In genomic region chr18:9101730-9102390, GRCh38 we compare ENCODE assay signal across 1 cellular context.
TF ChIP-seq lines count a peak whose summit lies in the region.

No MANE protein-coding gene starts in this region.

TF ChIP-seq in HepG2, 621 proteins besides CTCF, POLR2A, EP300 and RAD21 (continued from another document):
- TF ChIP-seq MYPOP (CRISPR knock-in tag; IDR thresholded peaks at IDR 0.05) = no peak
- TF ChIP-seq FOXA1 (IDR thresholded peaks at IDR 0.05) = no peak
- 0 out of 2 replicates have a peak, but pooled peaks have one; percentile 19 for TF ChIP-seq FOXA1 (CRISPR knock-in tag; IDR thresholded peaks at IDR 0.05)
- peak; percentile 98 for TF ChIP-seq ZBTB21 (CRISPR knock-in tag; IDR thresholded peaks at IDR 0.05)
- no peak for TF ChIP-seq CCDC6 (CRISPR knock-in tag; IDR thresholded peaks at IDR 0.05)
- no peak for TF ChIP-seq KDM1A (CRISPR knock-in tag; IDR thresholded peaks at IDR 0.05)
- TF ChIP-seq GATAD1 (CRISPR knock-in tag; IDR thresholded peaks at IDR 0.05) = peak; percentile 7; the same call in 1 of the 2 replicates
- 0 out of 2 replicates have a peak, but pooled peaks have one; percentile 67 for TF ChIP-seq CENPBD1 (CRISPR knock-in tag; IDR thresholded peaks at IDR 0.05; ENCODE audit: borderline replicate concordance, low read depth)
- TF ChIP-seq ETV5 (CRISPR knock-in tag; IDR thresholded peaks at IDR 0.05; ENCODE audit: borderline replicate concordance) = peak; percentile 37; the same call in 1 of the 2 replicates
- TF ChIP-seq USF2 (IDR thresholded peaks at IDR 0.05; ENCODE audit: low read depth, low read length) = no peak
- 0 out of 2 replicates have a peak, but pooled peaks have one; percentile 40 for TF ChIP-seq USF2 (CRISPR knock-in tag; IDR thresholded peaks at IDR 0.05; ENCODE audit: borderline replicate concordance)
- TF ChIP-seq ZNF281 (CRISPR knock-in tag; IDR thresholded peaks at IDR 0.05; ENCODE audit: borderline replicate concordance) = peak; percentile 4; the same call in 1 of the 2 replicates
- TF ChIP-seq FUBP1 (CRISPR knock-in tag; IDR thresholded peaks at IDR 0.05; ENCODE audit: borderline replicate concordance) = 0 out of 2 replicates have a peak, but pooled peaks have one; percentile 55
- TF ChIP-seq CREB1 (IDR thresholded peaks at IDR 0.05) = peak; percentile 84
- peak; percentile 91 for TF ChIP-seq CREB1 (CRISPR knock-in tag; IDR thresholded peaks at IDR 0.05)
- TF ChIP-seq HDAC2 (CRISPR knock-in tag; IDR thresholded peaks at IDR 0.05) = peak; percentile 0; the same call in 1 of the 2 replicates
- TF ChIP-seq HMGXB3 (CRISPR knock-in tag; IDR thresholded peaks at IDR 0.05; ENCODE audit: borderline replicate concordance) = 0 out of 2 replicates have a peak, but pooled peaks have one; percentile 4
- no peak for TF ChIP-seq MXI1 (IDR thresholded peaks at IDR 0.05; ENCODE audit: borderline replicate concordance, low read depth, low read length)
- no peak for TF ChIP-seq JARID2 (CRISPR knock-in tag; IDR thresholded peaks at IDR 0.05; ENCODE audit: insufficient replicate concordance)
- TF ChIP-seq ZNF800 (CRISPR knock-in tag; IDR thresholded peaks at IDR 0.05) = 0 out of 2 replicates have a peak, but pooled peaks have one; percentile 67
- TF ChIP-seq ZNF256 (CRISPR knock-in tag; conservative IDR thresholded peaks at IDR 0.05) = 0 out of 2 replicates have a peak, but pooled peaks have one; percentile 19
- 0 out of 2 replicates have a peak, but pooled peaks have one; percentile 13 for TF ChIP-seq ZNF367 (CRISPR knock-in tag; IDR thresholded peaks at IDR 0.05; ENCODE audit: borderline replicate concordance)
